Comparison of ENCODE assay signal across 1 cellular context in the genomic region with DNA sequence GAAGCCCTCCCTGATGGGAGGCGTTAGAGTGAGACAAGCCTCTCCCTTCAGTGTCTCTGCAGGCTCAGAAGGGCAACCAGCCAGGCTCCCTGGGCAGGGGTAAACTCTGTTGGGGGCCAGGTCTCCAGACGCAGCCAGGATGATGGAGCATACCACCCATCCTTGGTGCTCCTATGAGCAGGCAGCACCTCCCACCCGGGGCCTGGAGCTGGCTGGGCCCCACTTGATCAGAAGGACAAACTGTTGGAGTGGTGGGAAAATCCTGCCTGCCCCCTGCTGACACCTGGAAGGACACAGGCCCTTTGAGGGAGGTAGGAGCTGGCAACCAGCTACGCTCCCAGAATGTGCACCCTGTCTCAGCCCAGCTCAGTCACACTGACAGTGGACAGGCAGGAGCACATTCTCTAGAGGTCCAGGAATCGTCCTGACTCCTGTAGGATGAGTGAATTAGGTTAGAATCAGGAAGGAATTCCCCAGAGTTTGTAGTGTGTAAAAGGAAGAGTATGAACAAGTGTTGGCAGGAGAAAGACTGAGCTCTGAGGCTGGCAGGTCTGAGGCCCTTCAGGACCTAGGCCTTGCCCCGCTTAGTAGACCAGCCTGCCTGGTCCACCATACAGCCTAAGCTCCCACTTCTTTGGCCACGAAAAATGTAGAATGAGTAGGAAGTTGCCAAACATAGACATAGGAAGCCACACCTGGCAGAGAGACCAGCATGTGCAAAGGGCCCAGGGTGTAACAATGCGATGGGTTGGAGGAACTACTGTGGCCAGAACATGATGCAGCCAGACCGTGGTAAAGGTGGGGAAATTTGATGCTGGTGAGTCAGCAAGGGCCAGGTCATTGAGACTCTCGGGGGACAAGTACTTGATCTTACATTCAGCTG.
TF ChIP-seq lines count a peak whose summit lies in the region.

No MANE protein-coding gene starts in this region.

TF ChIP-seq in GM12878, 131 proteins besides CTCF, POLR2A, EP300 and RAD21 (continues in another document):
- TF ChIP-seq, protein P1, sequence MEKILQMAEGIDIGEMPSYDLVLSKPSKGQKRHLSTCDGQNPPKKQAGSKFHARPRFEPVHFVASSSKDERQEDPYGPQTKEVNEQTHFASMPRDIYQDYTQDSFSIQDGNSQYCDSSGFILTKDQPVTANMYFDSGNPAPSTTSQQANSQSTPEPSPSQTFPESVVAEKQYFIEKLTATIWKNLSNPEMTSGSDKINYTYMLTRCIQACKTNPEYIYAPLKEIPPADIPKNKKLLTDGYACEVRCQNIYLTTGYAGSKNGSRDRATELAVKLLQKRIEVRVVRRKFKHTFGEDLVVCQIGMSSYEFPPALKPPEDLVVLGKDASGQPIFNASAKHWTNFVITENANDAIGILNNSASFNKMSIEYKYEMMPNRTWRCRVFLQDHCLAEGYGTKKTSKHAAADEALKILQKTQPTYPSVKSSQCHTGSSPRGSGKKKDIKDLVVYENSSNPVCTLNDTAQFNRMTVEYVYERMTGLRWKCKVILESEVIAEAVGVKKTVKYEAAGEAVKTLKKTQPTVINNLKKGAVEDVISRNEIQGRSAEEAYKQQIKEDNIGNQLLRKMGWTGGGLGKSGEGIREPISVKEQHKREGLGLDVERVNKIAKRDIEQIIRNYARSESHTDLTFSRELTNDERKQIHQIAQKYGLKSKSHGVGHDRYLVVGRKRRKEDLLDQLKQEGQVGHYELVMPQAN (conservative IDR thresholded peaks at IDR 0.05), result no peak
- TF ChIP-seq NR2C1 (IDR thresholded peaks at IDR 0.05) (no peak), HDGF (IDR thresholded peaks at IDR 0.05) (0 out of 2 replicates have a peak, but pooled peaks have one; percentile 12), KDM1A (IDR thresholded peaks at IDR 0.05; ENCODE audit: borderline replicate concordance) (0 out of 2 replicates have a peak, but pooled peaks have one; percentile 25), MEF2B (IDR thresholded peaks at IDR 0.05; ENCODE audit: partially characterized antibody, poor library complexity, severe bottlenecking) (peak; percentile 55), SRF (IDR thresholded peaks at IDR 0.05; ENCODE audit: low read depth in 2 of 2, low read length in 2 of 2) (peak; percentile 93 to 96), PAX5 (IDR thresholded peaks at IDR 0.05; ENCODE audit: borderline replicate concordance, low read depth, low read length) (no peak), ATF7 (IDR thresholded peaks at IDR 0.05; ENCODE audit: low read depth) (no peak), IKZF1 (conservative IDR thresholded peaks at IDR 0.05) (peak; percentile 41; the same call in 1 of the 2 replicates), CBFB (IDR thresholded peaks at IDR 0.05; ENCODE audit: low read depth) (0 out of 2 replicates have a peak, but pooled peaks have one; percentile 42), NR2F1 (conservative IDR thresholded peaks at IDR 0.05) (0 out of 2 replicates have a peak, but pooled peaks have one; percentile 9), ZSCAN29 (IDR thresholded peaks at IDR 0.05) (no peak), IKZF2 (IDR thresholded peaks at IDR 0.05) (peak in 1 of 2 experiments; percentile 14; a peak in 1 of 4 replicates), EED (IDR thresholded peaks at IDR 0.05; ENCODE audit: low read depth) (0 out of 2 replicates have a peak, but pooled peaks have one; percentile 22), EZH2 (IDR thresholded peaks at IDR 0.05; ENCODE audit: borderline replicate concordance, control insufficient read depth, low read depth, low read length) (no peak), RUNX3 (IDR thresholded peaks at IDR 0.05; ENCODE audit: low read length) (peak; percentile 67; the same call in 1 of the 2 replicates), CREM (IDR thresholded peaks at IDR 0.05; ENCODE audit: low read depth) (no peak), BACH1 (IDR thresholded peaks at IDR 0.05; ENCODE audit: borderline replicate concordance) (peak; percentile 48), ZNF384 (IDR thresholded peaks at IDR 0.05; ENCODE audit: borderline replicate concordance, low read depth, low read length) (no peak), CHD2 (IDR thresholded peaks at IDR 0.05; ENCODE audit: borderline replicate concordance, low read depth, low read length) (no peak)
- TF ChIP-seq, protein P2, sequence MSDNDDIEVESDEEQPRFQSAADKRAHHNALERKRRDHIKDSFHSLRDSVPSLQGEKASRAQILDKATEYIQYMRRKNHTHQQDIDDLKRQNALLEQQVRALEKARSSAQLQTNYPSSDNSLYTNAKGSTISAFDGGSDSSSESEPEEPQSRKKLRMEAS (IDR thresholded peaks at IDR 0.05; ENCODE audit: low read depth, low read length), result no peak
- TF ChIP-seq, protein P3, sequence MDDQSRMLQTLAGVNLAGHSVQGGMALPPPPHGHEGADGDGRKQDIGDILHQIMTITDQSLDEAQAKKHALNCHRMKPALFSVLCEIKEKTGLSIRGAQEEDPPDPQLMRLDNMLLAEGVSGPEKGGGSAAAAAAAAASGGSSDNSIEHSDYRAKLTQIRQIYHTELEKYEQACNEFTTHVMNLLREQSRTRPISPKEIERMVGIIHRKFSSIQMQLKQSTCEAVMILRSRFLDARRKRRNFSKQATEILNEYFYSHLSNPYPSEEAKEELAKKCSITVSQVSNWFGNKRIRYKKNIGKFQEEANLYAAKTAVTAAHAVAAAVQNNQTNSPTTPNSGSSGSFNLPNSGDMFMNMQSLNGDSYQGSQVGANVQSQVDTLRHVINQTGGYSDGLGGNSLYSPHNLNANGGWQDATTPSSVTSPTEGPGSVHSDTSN (IDR thresholded peaks at IDR 0.05; ENCODE audit: insufficient replicate concordance, low read depth, low read length), result no peak
- TF ChIP-seq, protein P4, sequence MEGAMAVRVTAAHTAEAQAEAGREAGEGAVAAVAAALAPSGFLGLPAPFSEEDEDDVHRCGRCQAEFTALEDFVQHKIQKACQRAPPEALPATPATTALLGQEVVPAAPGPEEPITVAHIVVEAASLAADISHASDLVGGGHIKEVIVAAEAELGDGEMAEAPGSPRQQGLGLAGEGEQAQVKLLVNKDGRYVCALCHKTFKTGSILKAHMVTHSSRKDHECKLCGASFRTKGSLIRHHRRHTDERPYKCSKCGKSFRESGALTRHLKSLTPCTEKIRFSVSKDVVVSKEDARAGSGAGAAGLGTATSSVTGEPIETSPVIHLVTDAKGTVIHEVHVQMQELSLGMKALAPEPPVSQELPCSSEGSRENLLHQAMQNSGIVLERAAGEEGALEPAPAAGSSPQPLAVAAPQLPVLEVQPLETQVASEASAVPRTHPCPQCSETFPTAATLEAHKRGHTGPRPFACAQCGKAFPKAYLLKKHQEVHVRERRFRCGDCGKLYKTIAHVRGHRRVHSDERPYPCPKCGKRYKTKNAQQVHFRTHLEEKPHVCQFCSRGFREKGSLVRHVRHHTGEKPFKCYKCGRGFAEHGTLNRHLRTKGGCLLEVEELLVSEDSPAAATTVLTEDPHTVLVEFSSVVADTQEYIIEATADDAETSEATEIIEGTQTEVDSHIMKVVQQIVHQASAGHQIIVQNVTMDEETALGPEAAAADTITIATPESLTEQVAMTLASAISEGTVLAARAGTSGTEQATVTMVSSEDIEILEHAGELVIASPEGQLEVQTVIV (IDR thresholded peaks at IDR 0.05; ENCODE audit: borderline replicate concordance, partially characterized antibody), result no peak
- TF ChIP-seq, protein P5, sequence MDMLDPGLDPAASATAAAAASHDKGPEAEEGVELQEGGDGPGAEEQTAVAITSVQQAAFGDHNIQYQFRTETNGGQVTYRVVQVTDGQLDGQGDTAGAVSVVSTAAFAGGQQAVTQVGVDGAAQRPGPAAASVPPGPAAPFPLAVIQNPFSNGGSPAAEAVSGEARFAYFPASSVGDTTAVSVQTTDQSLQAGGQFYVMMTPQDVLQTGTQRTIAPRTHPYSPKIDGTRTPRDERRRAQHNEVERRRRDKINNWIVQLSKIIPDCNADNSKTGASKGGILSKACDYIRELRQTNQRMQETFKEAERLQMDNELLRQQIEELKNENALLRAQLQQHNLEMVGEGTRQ (IDR thresholded peaks at IDR 0.05; ENCODE audit: borderline replicate concordance, low read depth, low read length), result no peak
- TF ChIP-seq, protein P6, sequence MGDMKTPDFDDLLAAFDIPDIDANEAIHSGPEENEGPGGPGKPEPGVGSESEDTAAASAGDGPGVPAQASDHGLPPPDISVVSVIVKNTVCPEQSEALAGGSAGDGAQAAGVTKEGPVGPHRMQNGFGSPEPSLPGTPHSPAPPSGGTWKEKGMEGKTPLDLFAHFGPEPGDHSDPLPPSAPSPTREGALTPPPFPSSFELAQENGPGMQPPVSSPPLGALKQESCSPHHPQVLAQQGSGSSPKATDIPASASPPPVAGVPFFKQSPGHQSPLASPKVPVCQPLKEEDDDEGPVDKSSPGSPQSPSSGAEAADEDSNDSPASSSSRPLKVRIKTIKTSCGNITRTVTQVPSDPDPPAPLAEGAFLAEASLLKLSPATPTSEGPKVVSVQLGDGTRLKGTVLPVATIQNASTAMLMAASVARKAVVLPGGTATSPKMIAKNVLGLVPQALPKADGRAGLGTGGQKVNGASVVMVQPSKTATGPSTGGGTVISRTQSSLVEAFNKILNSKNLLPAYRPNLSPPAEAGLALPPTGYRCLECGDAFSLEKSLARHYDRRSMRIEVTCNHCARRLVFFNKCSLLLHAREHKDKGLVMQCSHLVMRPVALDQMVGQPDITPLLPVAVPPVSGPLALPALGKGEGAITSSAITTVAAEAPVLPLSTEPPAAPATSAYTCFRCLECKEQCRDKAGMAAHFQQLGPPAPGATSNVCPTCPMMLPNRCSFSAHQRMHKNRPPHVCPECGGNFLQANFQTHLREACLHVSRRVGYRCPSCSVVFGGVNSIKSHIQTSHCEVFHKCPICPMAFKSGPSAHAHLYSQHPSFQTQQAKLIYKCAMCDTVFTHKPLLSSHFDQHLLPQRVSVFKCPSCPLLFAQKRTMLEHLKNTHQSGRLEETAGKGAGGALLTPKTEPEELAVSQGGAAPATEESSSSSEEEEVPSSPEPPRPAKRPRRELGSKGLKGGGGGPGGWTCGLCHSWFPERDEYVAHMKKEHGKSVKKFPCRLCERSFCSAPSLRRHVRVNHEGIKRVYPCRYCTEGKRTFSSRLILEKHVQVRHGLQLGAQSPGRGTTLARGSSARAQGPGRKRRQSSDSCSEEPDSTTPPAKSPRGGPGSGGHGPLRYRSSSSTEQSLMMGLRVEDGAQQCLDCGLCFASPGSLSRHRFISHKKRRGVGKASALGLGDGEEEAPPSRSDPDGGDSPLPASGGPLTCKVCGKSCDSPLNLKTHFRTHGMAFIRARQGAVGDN (IDR thresholded peaks at IDR 0.05), result peak; percentile 63
- TF ChIP-seq, protein P7, sequence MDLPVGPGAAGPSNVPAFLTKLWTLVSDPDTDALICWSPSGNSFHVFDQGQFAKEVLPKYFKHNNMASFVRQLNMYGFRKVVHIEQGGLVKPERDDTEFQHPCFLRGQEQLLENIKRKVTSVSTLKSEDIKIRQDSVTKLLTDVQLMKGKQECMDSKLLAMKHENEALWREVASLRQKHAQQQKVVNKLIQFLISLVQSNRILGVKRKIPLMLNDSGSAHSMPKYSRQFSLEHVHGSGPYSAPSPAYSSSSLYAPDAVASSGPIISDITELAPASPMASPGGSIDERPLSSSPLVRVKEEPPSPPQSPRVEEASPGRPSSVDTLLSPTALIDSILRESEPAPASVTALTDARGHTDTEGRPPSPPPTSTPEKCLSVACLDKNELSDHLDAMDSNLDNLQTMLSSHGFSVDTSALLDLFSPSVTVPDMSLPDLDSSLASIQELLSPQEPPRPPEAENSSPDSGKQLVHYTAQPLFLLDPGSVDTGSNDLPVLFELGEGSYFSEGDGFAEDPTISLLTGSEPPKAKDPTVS (IDR thresholded peaks at IDR 0.05; ENCODE audit: low read depth, low read length), result no peak
- TF ChIP-seq, protein P8, sequence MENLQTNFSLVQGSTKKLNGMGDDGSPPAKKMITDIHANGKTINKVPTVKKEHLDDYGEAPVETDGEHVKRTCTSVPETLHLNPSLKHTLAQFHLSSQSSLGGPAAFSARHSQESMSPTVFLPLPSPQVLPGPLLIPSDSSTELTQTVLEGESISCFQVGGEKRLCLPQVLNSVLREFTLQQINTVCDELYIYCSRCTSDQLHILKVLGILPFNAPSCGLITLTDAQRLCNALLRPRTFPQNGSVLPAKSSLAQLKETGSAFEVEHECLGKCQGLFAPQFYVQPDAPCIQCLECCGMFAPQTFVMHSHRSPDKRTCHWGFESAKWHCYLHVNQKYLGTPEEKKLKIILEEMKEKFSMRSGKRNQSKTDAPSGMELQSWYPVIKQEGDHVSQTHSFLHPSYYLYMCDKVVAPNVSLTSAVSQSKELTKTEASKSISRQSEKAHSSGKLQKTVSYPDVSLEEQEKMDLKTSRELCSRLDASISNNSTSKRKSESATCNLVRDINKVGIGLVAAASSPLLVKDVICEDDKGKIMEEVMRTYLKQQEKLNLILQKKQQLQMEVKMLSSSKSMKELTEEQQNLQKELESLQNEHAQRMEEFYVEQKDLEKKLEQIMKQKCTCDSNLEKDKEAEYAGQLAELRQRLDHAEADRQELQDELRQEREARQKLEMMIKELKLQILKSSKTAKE (IDR thresholded peaks at IDR 0.05; ENCODE audit: low read depth, poor library complexity, severe bottlenecking), result peak; percentile 32
- TF ChIP-seq, protein P9, sequence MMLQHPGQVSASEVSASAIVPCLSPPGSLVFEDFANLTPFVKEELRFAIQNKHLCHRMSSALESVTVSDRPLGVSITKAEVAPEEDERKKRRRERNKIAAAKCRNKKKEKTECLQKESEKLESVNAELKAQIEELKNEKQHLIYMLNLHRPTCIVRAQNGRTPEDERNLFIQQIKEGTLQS (IDR thresholded peaks at IDR 0.05; ENCODE audit: borderline replicate concordance, extremely low read depth, low read depth, low read length), result no peak
- TF ChIP-seq, protein P10, sequence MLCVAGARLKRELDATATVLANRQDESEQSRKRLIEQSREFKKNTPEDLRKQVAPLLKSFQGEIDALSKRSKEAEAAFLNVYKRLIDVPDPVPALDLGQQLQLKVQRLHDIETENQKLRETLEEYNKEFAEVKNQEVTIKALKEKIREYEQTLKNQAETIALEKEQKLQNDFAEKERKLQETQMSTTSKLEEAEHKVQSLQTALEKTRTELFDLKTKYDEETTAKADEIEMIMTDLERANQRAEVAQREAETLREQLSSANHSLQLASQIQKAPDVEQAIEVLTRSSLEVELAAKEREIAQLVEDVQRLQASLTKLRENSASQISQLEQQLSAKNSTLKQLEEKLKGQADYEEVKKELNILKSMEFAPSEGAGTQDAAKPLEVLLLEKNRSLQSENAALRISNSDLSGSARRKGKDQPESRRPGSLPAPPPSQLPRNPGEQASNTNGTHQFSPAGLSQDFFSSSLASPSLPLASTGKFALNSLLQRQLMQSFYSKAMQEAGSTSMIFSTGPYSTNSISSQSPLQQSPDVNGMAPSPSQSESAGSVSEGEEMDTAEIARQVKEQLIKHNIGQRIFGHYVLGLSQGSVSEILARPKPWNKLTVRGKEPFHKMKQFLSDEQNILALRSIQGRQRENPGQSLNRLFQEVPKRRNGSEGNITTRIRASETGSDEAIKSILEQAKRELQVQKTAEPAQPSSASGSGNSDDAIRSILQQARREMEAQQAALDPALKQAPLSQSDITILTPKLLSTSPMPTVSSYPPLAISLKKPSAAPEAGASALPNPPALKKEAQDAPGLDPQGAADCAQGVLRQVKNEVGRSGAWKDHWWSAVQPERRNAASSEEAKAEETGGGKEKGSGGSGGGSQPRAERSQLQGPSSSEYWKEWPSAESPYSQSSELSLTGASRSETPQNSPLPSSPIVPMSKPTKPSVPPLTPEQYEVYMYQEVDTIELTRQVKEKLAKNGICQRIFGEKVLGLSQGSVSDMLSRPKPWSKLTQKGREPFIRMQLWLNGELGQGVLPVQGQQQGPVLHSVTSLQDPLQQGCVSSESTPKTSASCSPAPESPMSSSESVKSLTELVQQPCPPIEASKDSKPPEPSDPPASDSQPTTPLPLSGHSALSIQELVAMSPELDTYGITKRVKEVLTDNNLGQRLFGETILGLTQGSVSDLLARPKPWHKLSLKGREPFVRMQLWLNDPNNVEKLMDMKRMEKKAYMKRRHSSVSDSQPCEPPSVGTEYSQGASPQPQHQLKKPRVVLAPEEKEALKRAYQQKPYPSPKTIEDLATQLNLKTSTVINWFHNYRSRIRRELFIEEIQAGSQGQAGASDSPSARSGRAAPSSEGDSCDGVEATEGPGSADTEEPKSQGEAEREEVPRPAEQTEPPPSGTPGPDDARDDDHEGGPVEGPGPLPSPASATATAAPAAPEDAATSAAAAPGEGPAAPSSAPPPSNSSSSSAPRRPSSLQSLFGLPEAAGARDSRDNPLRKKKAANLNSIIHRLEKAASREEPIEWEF (IDR thresholded peaks at IDR 0.05; ENCODE audit: insufficient replicate concordance, low read depth, low read length), result no peak
